ENCODE assay signal across 20 cellular contexts in the genomic region with DNA sequence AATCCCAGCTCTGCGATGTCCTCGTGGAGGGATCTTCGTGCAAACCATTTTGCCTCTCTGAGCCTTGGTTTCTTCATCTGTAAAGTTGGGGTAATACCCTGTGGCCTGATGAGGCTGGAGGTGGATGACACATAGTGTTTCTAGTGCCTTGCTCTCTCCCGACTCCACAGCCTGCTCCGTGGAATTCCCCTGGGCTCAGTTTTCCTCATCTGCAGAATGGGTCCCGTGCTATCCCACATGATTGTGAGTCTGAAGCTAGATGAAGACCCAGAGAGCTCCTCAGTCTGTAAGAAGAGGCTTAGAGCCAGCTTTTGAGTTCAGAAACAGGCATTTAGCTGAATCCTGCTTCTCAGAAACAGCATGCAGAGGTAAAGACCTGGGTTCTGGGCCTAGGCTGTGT. TPM values are rescaled to one million over a fixed set of nuclear protein-coding genes. Genes with fewer than 3 reads are reported as not detected.
"Had no signal": no experiment of that assay in that cellular context is flagged by ENCODE, and none has a peak within 500 bp of the region (broad histone marks: within the 10 kb centered on the region; RNA-seq: fewer than 3 reads in every experiment).

No MANE protein-coding gene starts in this region.

- DNase-seq: IMR-90, Kasumi-1, MM.1S, NCI-H1092 treated with DMSO at 0.1 percent for 48 hours, NCI-H1436, NCI-H1930, NCI-H2081, NCI-H2107, NCI-H226, NCI-H510A, NCI-H524 treated with DMSO at 0.1 percent for 48 hours, NCI-H774, PC-3, SHP77, SW 1271 had no signal

- H3K4me2 ChIP-seq: KMS-11, SK-N-SH had no signal

- H3K9me3 ChIP-seq: SK-N-SH had no signal

- H3K9ac ChIP-seq: KMS-11, SK-N-SH had no signal

- ATAC-seq: Panc1, PC-3 had no signal

- H3K27ac ChIP-seq: KMS-11, RWPE1 had no signal

RNA-seq across cellular contexts. Expression of a gene that starts 32.7 kb away (rescaled TPM):
- total RNA-seq: OCI-LY7 had no signal
